Comparison of ENCODE assay signal across 7 cellular contexts in the genomic region with DNA sequence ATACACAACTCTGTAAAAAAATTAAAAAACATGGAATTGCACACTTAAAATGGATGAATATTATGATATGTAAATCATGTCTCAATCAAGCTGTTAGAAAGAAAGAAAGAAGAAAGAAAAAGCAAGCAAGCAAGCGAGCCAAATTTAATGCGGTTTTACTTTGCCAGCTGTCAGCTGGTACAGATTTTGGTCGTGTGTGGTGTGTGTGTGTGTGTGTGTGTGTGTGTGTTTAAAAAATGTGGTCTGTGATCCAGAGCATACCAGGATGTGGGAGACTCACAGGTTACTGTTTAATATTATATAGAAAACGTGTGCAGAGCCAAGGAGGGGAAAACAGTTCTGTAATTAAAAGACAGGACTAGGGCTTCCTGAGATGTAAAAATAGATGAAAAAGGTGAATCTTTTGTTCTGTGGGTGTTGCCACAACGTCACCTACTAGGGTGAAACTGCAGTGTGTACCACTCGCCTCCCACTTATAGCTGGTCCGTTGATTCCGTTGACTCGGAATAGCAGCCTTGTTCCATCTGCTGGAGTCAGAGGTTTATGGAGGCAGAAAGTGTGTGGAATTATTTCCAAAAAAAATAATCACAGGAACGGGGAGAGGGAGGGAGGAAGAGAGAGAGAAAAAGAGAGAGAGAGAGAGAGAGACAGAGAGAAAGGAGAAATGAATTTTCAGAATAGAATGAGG.
DNase-seq lines count a peak whose midpoint lies in the region; ATAC-seq and FAIRE-seq lines count a peak whose summit lies in the region.

No MANE protein-coding gene starts in this region.

- H3K36me3 Mint-ChIP-seq in IgD-negative memory B cell (no peaks in the 10 kb centered on the region), memory B cell (no peaks in the 10 kb centered on the region)
- no peaks in the 10 kb centered on the region for H3K36me3 Mint-ChIP-seq in activated T-helper 2 cell treated with anti-CD3 and anti-CD28 coated beads, Interferon-gamma antibody, Interleukin-2, Interleukin-4, amounts not matched to agents 10 μg/mL and 5 μg/mL and 100 μg/mL, durations not matched to agents 14 hours and 24 hours and 36 hours (ENCODE audit: low read depth)

- H3K9me3 Mint-ChIP-seq in IgD-negative memory B cell = peaks cover 0 to 1% (median 0%) of the 10 kb centered on the region in 3 donors
- H3K9me3 Mint-ChIP-seq in activated T-helper 2 cell treated with anti-CD3 and anti-CD28 coated beads, Interferon-gamma antibody, Interleukin-2, Interleukin-4, amounts not matched to agents 10 μg/mL and 5 μg/mL and 100 μg/mL, durations not matched to agents 14 hours and 24 hours and 36 hours = no peaks in the 10 kb centered on the region
- no peaks in the 10 kb centered on the region for H3K9me3 Mint-ChIP-seq in memory B cell

- H3K4me1 Mint-ChIP-seq in IgD-negative memory B cell (peaks cover 22 to 34% (median 26%) of the 10 kb centered on the region in 3 donors), memory B cell (peaks cover 27% of the 10 kb centered on the region)
- H3K4me1 Mint-ChIP-seq in activated T-helper 2 cell treated with anti-CD3 and anti-CD28 coated beads, Interferon-gamma antibody, Interleukin-2, Interleukin-4, amounts not matched to agents 10 μg/mL and 5 μg/mL and 100 μg/mL, durations not matched to agents 14 hours and 24 hours and 36 hours (ENCODE audit: low read depth) = peaks cover 41% of the 10 kb centered on the region

- peak; percentile 60 for ATAC-seq in memory B cell (ENCODE audit: low read depth)

- peak; percentile 62 for FAIRE-seq in GM19239 (lab: Jason Lieb, UNC)

- DNase-seq in GM19239 (ENCODE audit: insufficient read length, low spot score) = no peak
- peak; percentile 55 for DNase-seq in activated T-helper 2 cell treated with anti-CD3 and anti-CD28 coated beads, Interferon-gamma antibody, Interleukin-2, Interleukin-4, amounts not matched to agents 10 μg/mL and 5 μg/mL and 100 μg/mL, durations not matched to agents 14 hours and 24 hours and 36 hours (ENCODE audit: low spot score)
- peak in 1 of 2 donors; percentile 16 for DNase-seq in memory B cell (ENCODE audit: low spot score in 2 of 2)
- no peak for DNase-seq in NCI-H2196 (lab: John Stamatoyannopoulos, UW; ENCODE audit: unreplicated experiment)
- DNase-seq in NOMO-1 treated with dmso at 0.1 percent for 144 hours (lab: John Stamatoyannopoulos, UW; ENCODE audit: unreplicated experiment) = no peak
- DNase-seq in foreskin melanocyte = no peak

- H3K27ac Mint-ChIP-seq in IgD-negative memory B cell = peak overlapping the region; percentile 92 to 95 (median 93)
- H3K27ac Mint-ChIP-seq in activated T-helper 2 cell treated with anti-CD3 and anti-CD28 coated beads, Interferon-gamma antibody, Interleukin-2, Interleukin-4, amounts not matched to agents 10 μg/mL and 5 μg/mL and 100 μg/mL, durations not matched to agents 14 hours and 24 hours and 36 hours = peak overlapping the region; percentile 94
- peak overlapping the region; percentile 93 for H3K27ac Mint-ChIP-seq in memory B cell

- peak overlapping the region; percentile 76 to 96 (median 90) for H3K4me3 Mint-ChIP-seq in IgD-negative memory B cell
- H3K4me3 Mint-ChIP-seq in activated T-helper 2 cell treated with anti-CD3 and anti-CD28 coated beads, Interferon-gamma antibody, Interleukin-2, Interleukin-4, amounts not matched to agents 10 μg/mL and 5 μg/mL and 100 μg/mL, durations not matched to agents 14 hours and 24 hours and 36 hours (ENCODE audit: low read depth) = peak overlapping the region; percentile 73
- peak overlapping the region; percentile 91 for H3K4me3 Mint-ChIP-seq in memory B cell

- intact Hi-C loops in activated T-helper 2 cell treated with anti-CD3 and anti-CD28 coated beads, Interferon-gamma antibody, Interleukin-2, Interleukin-4, amounts not matched to agents 10 μg/mL and 5 μg/mL and 100 μg/mL, durations not matched to agents 14 hours and 24 hours and 36 hours (cut with micrococcal nuclease) = loop anchor here (2.0 to 5.0 kb wide), 2 partner anchors 220 to 230 kb away; no protein-coding TSS in a partner anchor

- H3K27me3 Mint-ChIP-seq in IgD-negative memory B cell (no peaks in the 10 kb centered on the region), memory B cell (no peaks in the 10 kb centered on the region)
- H3K27me3 Mint-ChIP-seq in activated T-helper 2 cell treated with anti-CD3 and anti-CD28 coated beads, Interferon-gamma antibody, Interleukin-2, Interleukin-4, amounts not matched to agents 10 μg/mL and 5 μg/mL and 100 μg/mL, durations not matched to agents 14 hours and 24 hours and 36 hours (ENCODE audit: low read depth) = no peaks in the 10 kb centered on the region
